In genomic region chr6:97074785-97075184, GRCh38 we compare ENCODE assay signal across 1 cellular context.
TF ChIP-seq lines count a peak whose summit lies in the region.

No MANE protein-coding gene starts in this region.

TF ChIP-seq in HepG2, 621 proteins besides CTCF, POLR2A, EP300 and RAD21 (continued from another document):
- peak in 1 of 2 experiments; percentile 51; a peak in 2 of 4 replicates for TF ChIP-seq MAFK (conservative IDR thresholded peaks at IDR 0.05 in 1 of 2, IDR thresholded peaks at IDR 0.05 in 1 of 2; ENCODE audit: low read length in 2 of 2)
- no peak for TF ChIP-seq ATF4 (CRISPR knock-in tag; IDR thresholded peaks at IDR 0.05)
